In the genomic region with DNA sequence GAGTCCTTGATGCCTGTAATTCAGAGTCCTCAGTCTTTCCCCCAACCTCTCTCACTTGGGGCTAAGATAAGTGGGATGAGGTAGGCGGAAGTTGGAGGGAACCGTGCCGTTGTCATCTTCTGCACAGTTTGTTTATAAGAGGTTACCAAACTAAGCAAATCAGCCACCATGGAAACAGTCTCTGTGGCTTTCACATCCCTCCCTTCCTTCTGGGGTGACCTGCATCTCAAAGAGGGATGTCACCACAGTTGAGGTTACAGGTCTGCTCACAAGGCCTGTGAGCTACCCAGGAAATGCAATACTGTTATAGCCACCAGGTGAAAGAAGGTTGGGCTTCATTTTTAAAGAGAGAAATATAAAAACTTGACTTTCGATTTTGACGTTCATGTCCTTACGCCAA, we compare ENCODE assay signal across 10 cellular contexts. TPM values are rescaled to one million over a fixed set of nuclear protein-coding genes. Genes with fewer than 3 reads are reported as not detected.
DNase-seq lines count a peak whose midpoint lies in the region; ATAC-seq lines count a peak whose summit lies in the region.
"Had no signal": no experiment of that assay in that cellular context is flagged by ENCODE, and none has a peak within 500 bp of the region (broad histone marks: within the 10 kb centered on the region; RNA-seq: fewer than 3 reads in every experiment).

No MANE protein-coding gene starts in this region.

- CTCF ChIA-PET in T-cell (lab: Charles Lee), result interaction anchor here in 1 of 2 donors (1.0 to 1.9 kb wide), 5 partner anchors 10 to 86 kb away, joined by 4 to 7 read pairs (median 6); no protein-coding TSS in a partner anchor

- DNase-seq in T-cell (peak in 32 of 34 experiments; percentile 21 to 77 (median 58)), Kasumi-1 (lab: John Stamatoyannopoulos, UW) (no peak), NCI-H1105 treated with DMSO at 0.1 percent for 48 hours (lab: John Stamatoyannopoulos, UW) (no peak), SIG-M5 (lab: John Stamatoyannopoulos, UW) (no peak), H4 (ENCODE audit: low spot score) (no peak)
- DNase-seq in naive thymus-derived CD8-positive, alpha-beta T cell, result peak in 9 of 10 donors; percentile 7 to 75 (median 59)
- DNase-seq: transverse colon had no signal

- peak overlapping the region; percentile 84 to 88 for H3K27ac Mint-ChIP-seq in T-cell
- peak overlapping the region in 9 of 10 donors; percentile 58 to 88 (median 73) for H3K27ac Mint-ChIP-seq in naive thymus-derived CD8-positive, alpha-beta T cell
- H3K27ac Mint-ChIP-seq: T-helper 1 cell treated with Interleukin-12 subunit alpha and Interleukin-12 subunit beta and Interleukin-4 antibody, amounts not matched to agents 30 μg/mL and 1 μg/mL, for 36 hours had no signal

- ATAC-seq in GM19023 (IDR thresholded peaks at IDR 0.05; ENCODE audit: unreplicated experiment), result peak; percentile 56
- peak; percentile 54 for ATAC-seq in HG02870 (IDR thresholded peaks at IDR 0.05; ENCODE audit: unreplicated experiment)
- ATAC-seq in T-cell (replicated peaks in 1 of 4), result peak; percentile 72 to 81 (median 76)
- ATAC-seq in naive thymus-derived CD8-positive, alpha-beta T cell, result peak; percentile 65 to 83

- no peaks in the 10 kb centered on the region for H3K36me3 Mint-ChIP-seq in T-cell
- H3K36me3 Mint-ChIP-seq in naive thymus-derived CD8-positive, alpha-beta T cell, result no peaks in the 10 kb centered on the region

- peaks cover 2 to 26% of the 10 kb centered on the region in 2 donors for H3K27me3 Mint-ChIP-seq in T-cell
- H3K27me3 Mint-ChIP-seq in naive thymus-derived CD8-positive, alpha-beta T cell, result peaks cover 9 to 51% (median 19%) of the 10 kb centered on the region in 5 donors

- no peaks in the 10 kb centered on the region for H3K9me3 Mint-ChIP-seq in T-cell
- H3K9me3 Mint-ChIP-seq in naive thymus-derived CD8-positive, alpha-beta T cell, result no peaks in the 10 kb centered on the region
- H3K9me3 Mint-ChIP-seq: T-helper 1 cell treated with Interleukin-12 subunit alpha and Interleukin-12 subunit beta and Interleukin-4 antibody, amounts not matched to agents 30 μg/mL and 1 μg/mL, for 36 hours had no signal

- peak overlapping the region in 1 of 3 donors; percentile 39 for H3K4me3 Mint-ChIP-seq in T-cell
- H3K4me3 Mint-ChIP-seq in naive thymus-derived CD8-positive, alpha-beta T cell, result peak overlapping the region in 4 of 10 donors; percentile 24 to 64 (median 32)
- H3K4me3 Mint-ChIP-seq: T-helper 1 cell treated with Interleukin-12 subunit alpha and Interleukin-12 subunit beta and Interleukin-4 antibody, amounts not matched to agents 30 μg/mL and 1 μg/mL, for 36 hours had no signal

- H3K4me1 Mint-ChIP-seq in T-cell, result peaks cover 27 to 76% (median 70%) of the 10 kb centered on the region in 3 donors
- peaks cover 14 to 68% (median 39%) of the 10 kb centered on the region in 4 donors for H3K4me1 Mint-ChIP-seq in naive thymus-derived CD8-positive, alpha-beta T cell

- POLR2A ChIA-PET in T-cell (lab: Charles Lee), result interaction anchor here in 1 of 2 donors (0.6 to 1.4 kb wide), 3 partner anchors 10 to 172 kb away, joined by 3 to 7 read pairs (median 6); a partner anchor contains a TSS
- POLR2A ChIA-PET in naive thymus-derived CD8-positive, alpha-beta T cell (lab: Charles Lee), result no interaction called here

RNA-seq across cellular contexts. Expression of a gene that starts 26.3 kb away (rescaled TPM):
- total RNA-seq in T-cell, result 1 to 10 TPM in 4 of 5 donors, under 1 TPM in 1; 0.98 to 8.7 (median 3.4) TPM
- under 1 TPM; 0.30 to 0.36 TPM for total RNA-seq in naive thymus-derived CD8-positive, alpha-beta T cell
- not detected for polyA plus RNA-seq in naive thymus-derived CD8-positive, alpha-beta T cell
- total RNA-seq in H4 (2014; rRNA removed; shearing (Covaris generic)), result 0.48 and 0.90 TPM in 2 replicates

Comparison
In these comparisons a context has a peak if more than half of its experiments do, and no peak if none do; other contexts are left out.
1. DNase-seq: peak in T-cell (32 of 34) and naive thymus-derived CD8-positive, alpha-beta T cell (9 of 10); none in Kasumi-1 (0 of 2), NCI-H1105 treated with DMSO at 0.1 percent for 48 hours (single experiment), SIG-M5 (single experiment) and H4 (single experiment).
2. Peak in every context shown above with its lines, with median percentiles within 50 percentile points of each other: ATAC-seq.